In genomic region chr20:7399575-7399974, GRCh38 we compare ENCODE assay signal across 19 cellular contexts.
DNase-seq lines count a peak whose midpoint lies in the region; ATAC-seq and TF ChIP-seq lines count a peak whose summit lies in the region.
"Had no signal": no experiment of that assay in that cellular context is flagged by ENCODE, and none has a peak within 500 bp of the region (broad histone marks: within the 10 kb centered on the region; RNA-seq: fewer than 3 reads in every experiment).

No MANE protein-coding gene starts in this region.

- no peaks in the 10 kb centered on the region for H3K79me2 ChIP-seq in PC-3 (ENCODE audit: low read length)

- no peaks in the 10 kb centered on the region for H3K9me2 ChIP-seq in PC-3 (replicated peaks; ENCODE audit: low read length)

- peak overlapping the region; percentile 54 for H3K27ac ChIP-seq in cardiac muscle cell
- H3K27ac ChIP-seq in PC-3 (ENCODE audit: low read length), result no peak overlapping the region
- H3K27ac ChIP-seq in spleen, result peak overlapping the region in 5 of 8 donors; percentile 16 to 56 (median 28)
- H3K27ac ChIP-seq: GM23248 had no signal

- no TSS peak for BruUV-seq in PC-3 (replicated peaks; lab: Mats Ljungman, UMichigan)

- TF ChIP-seq POLR2A in spleen (IDR thresholded peaks at IDR 0.05), result no peak

- H3K4me3 ChIP-seq in cardiac muscle cell, result no peak overlapping the region
- no peak overlapping the region for H3K4me3 ChIP-seq in PC-3 (ENCODE audit: low read length)
- H3K4me3 ChIP-seq in spleen, result no peak overlapping the region
- H3K4me3 ChIP-seq: GM23248 had no signal

- intact Hi-C loops in Right ventricle myocardium inferior (cut with DNase I) (no loop called here), PC-3 (cut with micrococcal nuclease) (no loop called here), spleen (cut with DNase I; ENCODE audit: low total_unique reads) (no loop called here)

- CTCF ChIA-PET in PC-3 (lab: Charles Lee), result no interaction called here

- ATAC-seq in Right ventricle myocardium inferior, result no peak
- ATAC-seq in PC-3, result no peak

- POLR2A ChIA-PET in PC-3 (lab: Charles Lee; ENCODE audit: unreplicated experiment), result no interaction called here

- H3K4me1 ChIP-seq in cardiac muscle cell (ENCODE audit: low read depth) (peaks cover 11% of the 10 kb centered on the region), PC-3 (ENCODE audit: insufficient read depth, low read length) (no peaks in the 10 kb centered on the region), spleen (no peaks in the 10 kb centered on the region)

- H3K27me3 ChIP-seq in cardiac muscle cell (no peaks in the 10 kb centered on the region), PC-3 (ENCODE audit: low read length) (no peaks in the 10 kb centered on the region), spleen (replicated peaks in 1 of 7) (no peaks in the 10 kb centered on the region)

- H3K9me3 ChIP-seq in cardiac muscle cell (ENCODE audit: low read depth), result no peaks in the 10 kb centered on the region
- H3K9me3 ChIP-seq in PC-3 (ENCODE audit: low read length), result no peaks in the 10 kb centered on the region
- peaks cover 0 to 20% (median 4%) of the 10 kb centered on the region in 8 donors for H3K9me3 ChIP-seq in spleen

- H4K20me1 ChIP-seq in PC-3 (ENCODE audit: low read length), result no peaks in the 10 kb centered on the region

- H2AFZ ChIP-seq in PC-3 (ENCODE audit: low read length), result peak overlapping the region; percentile 49; the same call in 1 of the 2 replicates
- H2AFZ ChIP-seq: GM23248 had no signal

- no peaks in the 10 kb centered on the region for H3K36me3 ChIP-seq in cardiac muscle cell
- no peaks in the 10 kb centered on the region for H3K36me3 ChIP-seq in PC-3 (ENCODE audit: low read depth, low read length)
- no peaks in the 10 kb centered on the region for H3K36me3 ChIP-seq in spleen

- DNase-seq in cardiac muscle cell (ENCODE audit: low read depth in 1 of 2, low spot score in 1 of 2) (peak; percentile 4 to 65), Right ventricle myocardium inferior (ENCODE audit: missing footprints) (no peak), PC-3 (peak; percentile 1), glomerular endothelial cell (ENCODE audit: extremely low read depth, low read depth, low spot score) (peak; percentile 22), spleen (no peak), nucleus accumbens (lab: John Stamatoyannopoulos, UW) (no peak), retina (no peak), iPS-NIHi7 (ENCODE audit: extremely low spot score) (no peak)
- DNase-seq: DMS79 treated with DMSO at 0.1 percent for 48 hours, GM23248, HCEC 1CT, KG1, MV-4-11, NCI-H1105 treated with DMSO at 0.1 percent for 48 hours, NCI-H2029 treated with DMSO at 0.1 percent for 48 hours, NCI-H226, NCI-H510A treated with DMSO at 0.1 percent for 48 hours, NCI-H748 treated with DMSO at 0.1 percent for 48 hours, Right ventricle myocardium superior had no signal

- TF ChIP-seq CTCF in cardiac muscle cell (IDR thresholded peaks at IDR 0.05; ENCODE audit: low read depth, low read length) (no peak), PC-3 (conservative IDR thresholded peaks at IDR 0.05; ENCODE audit: low read depth, low read length) (no peak), spleen (IDR thresholded peaks at IDR 0.05 in 8 of 11, conservative IDR thresholded peaks at IDR 0.05 in 3 of 11) (no peak)

- H3K4me2 ChIP-seq in PC-3 (ENCODE audit: low read length), result no peak overlapping the region

- no peak overlapping the region for H3K9ac ChIP-seq in PC-3 (ENCODE audit: low read length)
- H3K9ac ChIP-seq: GM23248 had no signal

- no peaks in the 10 kb centered on the region for H3F3A ChIP-seq in PC-3 (ENCODE audit: low read length, unreplicated experiment)

- WGBS in spleen, 5 donors, result 25 to 34% (median 29%) methylated on average over 3 of the region's 3 CpGs

Comparison
In these comparisons a context has a peak if more than half of its experiments do, and no peak if none do; other contexts are left out.
1. DNase-seq: peak in cardiac muscle cell (2 of 2), PC-3 (single experiment) and glomerular endothelial cell (single experiment); none in Right ventricle myocardium inferior (single experiment), spleen (single experiment), nucleus accumbens (0 of 56), retina (single experiment) and iPS-NIHi7 (single experiment).